ENCODE assay signal across 12 cellular contexts in the genomic region with DNA sequence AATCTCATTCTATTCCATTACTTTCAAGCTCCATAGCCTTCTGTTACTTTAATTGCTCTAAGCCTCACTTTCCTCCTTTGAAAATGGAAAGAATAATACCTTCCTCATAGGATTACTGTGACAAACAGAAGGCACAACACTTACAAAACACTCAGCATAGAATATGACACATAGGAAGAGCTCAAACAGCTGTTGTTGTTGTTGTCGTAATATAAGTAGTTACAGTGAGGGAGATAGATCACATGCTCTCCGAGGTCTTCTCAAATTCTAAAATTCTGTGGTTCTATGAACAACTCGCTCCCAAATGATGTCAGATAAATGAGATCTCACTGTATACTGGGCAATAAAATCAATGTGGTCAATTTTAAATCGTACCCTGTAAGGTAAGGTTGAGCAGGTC.
A peak's percentile ranks its signal among the peaks of the same experiment; 100 is the strongest.
DNase-seq lines count a peak whose midpoint lies in the region; ATAC-seq lines count a peak whose summit lies in the region.
"Had no signal": no experiment of that assay in that cellular context is flagged by ENCODE, and none has a peak within 500 bp of the region (broad histone marks: within the 10 kb centered on the region; RNA-seq: fewer than 3 reads in every experiment).

No MANE protein-coding gene starts in this region.

- DNase-seq in D341Med (ENCODE audit: low spot score): peak; percentile 42
- DNase-seq in LHCN-M2 (ENCODE audit: low read depth): peak; percentile 95
- peak; percentile 83 to 96 for DNase-seq in NCI-H524 (lab: John Stamatoyannopoulos, UW)
- DNase-seq in NCI-H82 treated with DMSO at 0.1 percent for 48 hours (lab: John Stamatoyannopoulos, UW; ENCODE audit: unreplicated experiment): peak; percentile 97
- DNase-seq in mesenteric fat pad (ENCODE audit: low spot score): no peak
- DNase-seq in activated effector memory CD4-positive, alpha-beta T cell treated with anti-CD3 and anti-CD28 coated beads, Interleukin-2, amount 50 U/mL, for 16 hours: no peak
- DNase-seq: Calu3; CD8-positive, alpha-beta T cell; HCEC 1CT had no signal

- ATAC-seq in GM18502 (IDR thresholded peaks at IDR 0.05; ENCODE audit: poor library complexity, unreplicated experiment): no peak
- no peak for ATAC-seq in esophagus mucosa
- ATAC-seq: CD8-positive, alpha-beta T cell; GM23338 had no signal

Comparison
In these comparisons a context has a peak if more than half of its experiments do, and no peak if none do; other contexts are left out.
1. DNase-seq: peak in D341Med (single experiment), LHCN-M2 (single experiment), NCI-H524 (2 of 2) and NCI-H82 treated with DMSO at 0.1 percent for 48 hours (single experiment); none in mesenteric fat pad (single experiment) and activated effector memory CD4-positive, alpha-beta T cell treated with anti-CD3 and anti-CD28 coated beads, Interleukin-2, amount 50 U/mL, for 16 hours (single experiment).